ENCODE assay signal across 9 cellular contexts in genomic region chr4:73606465-73606974, GRCh38. TPM values are rescaled to one million over a fixed set of nuclear protein-coding genes. Genes with fewer than 3 reads are reported as not detected.
DNase-seq lines count a peak whose midpoint lies in the region; ATAC-seq, FAIRE-seq and TF ChIP-seq lines count a peak whose summit lies in the region.
"Had no signal": no experiment of that assay in that cellular context is flagged by ENCODE, and none has a peak within 500 bp of the region (broad histone marks: within the 10 kb centered on the region; RNA-seq: fewer than 3 reads in every experiment).

No MANE protein-coding gene starts in this region.

- TF ChIP-seq CTCF in GM23338 (conservative IDR thresholded peaks at IDR 0.05; ENCODE audit: low read depth in 2 of 2) (no peak), GM12878 (IDR thresholded peaks at IDR 0.05 in 2 of 3, conservative IDR thresholded peaks at IDR 0.05 in 1 of 3; ENCODE audit: control insufficient read depth in 2 of 3, extremely low read depth in 1 of 3, insufficient read depth in 1 of 3, low read depth in 3 of 3, low read length in 3 of 3) (no peak), upper lobe of left lung (IDR thresholded peaks at IDR 0.05) (no peak)

- H3K79me2 ChIP-seq in GM23338 (replicated peaks; ENCODE audit: insufficient read depth) (no peaks in the 10 kb centered on the region), GM12878 (ENCODE audit: control insufficient read depth, insufficient read depth, low read length) (no peaks in the 10 kb centered on the region)

- POLR2A ChIA-PET in GM12878 (lab: Charles Lee), result interaction anchor here (0.6 to 5.3 kb wide), 6 partner anchors 9 to 45 kb away, joined by 3 to 52 read pairs (median 5); partner anchors contain the start of gene RASSF6

- no peak overlapping the region for H3K27ac Mint-ChIP-seq in GM23338

- H3K36me3 Mint-ChIP-seq in GM23338 (ENCODE audit: low read depth), result no peaks in the 10 kb centered on the region

- no peak for ATAC-seq in GM23338
- ATAC-seq in GM12878, result peak; percentile 77
- no peak for ATAC-seq in upper lobe of left lung (ENCODE audit: low FRiP score in 2 of 2)
- no peak for ATAC-seq in sciatic nerve

- H3K36me3 ChIP-seq in GM23338 (ENCODE audit: insufficient read depth) (no peaks in the 10 kb centered on the region), GM12878 (ENCODE audit: control insufficient read depth in 2 of 2, insufficient read depth in 2 of 2, low read length in 1 of 2) (no peaks in the 10 kb centered on the region), upper lobe of left lung (no peaks in the 10 kb centered on the region)

- H3K9me2 ChIP-seq in GM23338 (ENCODE audit: insufficient read depth), result no peaks in the 10 kb centered on the region; the same call in 1 of the 2 replicates

- TF ChIP-seq EP300 in GM12878 (IDR thresholded peaks at IDR 0.05; ENCODE audit: borderline replicate concordance in 1 of 2, control insufficient read depth in 1 of 2, low read depth in 2 of 2, low read length in 2 of 2) (peak; percentile 84 to 93), upper lobe of left lung (IDR thresholded peaks at IDR 0.05) (no peak)

- FAIRE-seq in GM12892 (lab: Jason Lieb, UNC), result peak; percentile 81
- peak; percentile 65 for FAIRE-seq in GM12878 (lab: Jason Lieb, UNC)

- H3F3A ChIP-seq in GM23338 (replicated peaks; ENCODE audit: low read depth), result no peaks in the 10 kb centered on the region

- H3K4me3 Mint-ChIP-seq in GM23338, result no peak overlapping the region

- H3K4me1 ChIP-seq in GM23338 (ENCODE audit: insufficient read depth) (peaks cover 7% of the 10 kb centered on the region; the same call in 1 of the 2 replicates), GM12878 (ENCODE audit: control insufficient read depth, insufficient read depth, low read length) (peaks cover 13% of the 10 kb centered on the region), upper lobe of left lung (no peaks in the 10 kb centered on the region)

- H3K27me3 ChIP-seq in GM23338 (ENCODE audit: insufficient read depth) (no peaks in the 10 kb centered on the region), GM12878 (replicated peaks in 1 of 2; ENCODE audit: control insufficient read depth in 2 of 2, insufficient read depth in 2 of 2, low read length in 1 of 2) (no peaks in the 10 kb centered on the region), upper lobe of left lung (no peaks in the 10 kb centered on the region)

- H3K9me3 ChIP-seq in GM12878 (replicated peaks; ENCODE audit: control insufficient read depth, insufficient read depth, low read length), result no peaks in the 10 kb centered on the region; the same call in 2 of the 3 replicates
- H3K9me3 ChIP-seq in upper lobe of left lung, result no peaks in the 10 kb centered on the region

- H3K4me3 ChIP-seq in GM23338 (no peak overlapping the region), GM12878 (no peak overlapping the region), upper lobe of left lung (no peak overlapping the region)
- H3K4me3 ChIP-seq: lung had no signal

- in situ Hi-C loops in GM12878 (cut with MboI), result loop anchor here (25.0 kb wide), 1 partner anchor 1494 kb away; no protein-coding TSS in a partner anchor

- no TSS peak for BruUV-seq in GM12878 (replicated peaks; lab: Mats Ljungman, UMichigan)

- peak overlapping the region; percentile 69; the same call in 1 of the 2 replicates for H2AFZ ChIP-seq in GM23338
- peak overlapping the region; percentile 70 for H2AFZ ChIP-seq in GM12878 (ENCODE audit: control insufficient read depth, low read depth, low read length)

- TF ChIP-seq POLR2A in GM12892 (IDR thresholded peaks at IDR 0.05; ENCODE audit: low read depth, low read length), result no peak
- no peak for TF ChIP-seq POLR2A in GM12878 (IDR thresholded peaks at IDR 0.05; ENCODE audit: low read depth, low read length)
- no peak for TF ChIP-seq POLR2A in upper lobe of left lung (IDR thresholded peaks at IDR 0.05)

- H3K4me1 Mint-ChIP-seq in GM23338, result peaks cover 6% of the 10 kb centered on the region

- RAD21 ChIA-PET in GM12878 (lab: Charles Lee; ENCODE audit: unreplicated experiment), result interaction anchor here (0.6 to 5.7 kb wide), 10 partner anchors 9 to 48 kb away, joined by 3 to 39 read pairs (median 6); partner anchors contain the start of gene RASSF6

- no peak overlapping the region for H3K27ac ChIP-seq in GM23338 (ENCODE audit: low read depth)
- peak overlapping the region; percentile 64 for H3K27ac ChIP-seq in GM12878 (ENCODE audit: control insufficient read depth, insufficient read depth)
- H3K27ac ChIP-seq in upper lobe of left lung, result no peak overlapping the region

- no peaks in the 10 kb centered on the region for H4K20me1 ChIP-seq in GM23338 (replicated peaks; ENCODE audit: insufficient read depth)
- no peaks in the 10 kb centered on the region for H4K20me1 ChIP-seq in GM12878 (ENCODE audit: control insufficient read depth, insufficient read depth)

- WGBS in GM12878 (ENCODE audit: insufficient coverage, insufficient replicate concordance, low lambda C conversion rate, missing lambda C conversion rate), result 23% methylated on average over 4 of the region's 4 CpGs
- WGBS in upper lobe of left lung, 2 donors, result 90 to 93% methylated on average over 4 of the region's 4 CpGs

- intact Hi-C loops in GM12878 (cut with micrococcal nuclease; ENCODE audit: unreplicated experiment), result loop anchor here (2.0 kb wide), 1 partner anchor 16 kb away; no protein-coding TSS in a partner anchor
- intact Hi-C loops in sciatic nerve (cut with DNase I), result no loop called here

- H3K27me3 Mint-ChIP-seq in GM23338 (ENCODE audit: insufficient read depth, low read depth, poor library complexity), result peaks cover 3% of the 10 kb centered on the region

- SMC1A ChIA-PET in GM12878 (lab: Charles Lee; ENCODE audit: uncharacterized antibody, unreplicated experiment), result interaction anchor here (0.7 to 5.6 kb wide), 11 partner anchors 8 to 46 kb away, joined by 3 to 44 read pairs (median 7); partner anchors contain the start of gene RASSF6

- H3K9ac ChIP-seq in GM12878 (ENCODE audit: control insufficient read depth, insufficient read depth, low read length), result no peak overlapping the region

- CTCF ChIA-PET in GM12878 (lab: Yijun Ruan, JAX), result interaction anchor here (1.0 to 3.9 kb wide), 9 partner anchors 10 to 48 kb away, joined by 3 to 29 read pairs (median 7); partner anchors contain the start of gene RASSF6

- no peaks in the 10 kb centered on the region for H3K9me3 Mint-ChIP-seq in GM23338

- no peak for TF ChIP-seq RAD21 in GM12878 (IDR thresholded peaks at IDR 0.05; ENCODE audit: insufficient read depth, low read depth, low read length)

- no peak for DNase-seq in GM12892 (ENCODE audit: insufficient read length)
- DNase-seq in GM23338 (ENCODE audit: low spot score), result no peak
- peak; percentile 7 for DNase-seq in MV-4-11 (lab: John Stamatoyannopoulos, UW)
- peak; percentile 74 for DNase-seq in GM12878 (ENCODE audit: low read depth, low spot score)
- DNase-seq in NCI-H2227 (lab: John Stamatoyannopoulos, UW; ENCODE audit: unreplicated experiment), result no peak
- no peak for DNase-seq in upper lobe of left lung
- DNase-seq in sciatic nerve (ENCODE audit: low spot score), result no peak
- DNase-seq in T1000 (lab: John Stamatoyannopoulos, UW), result no peak

- H3K4me2 ChIP-seq in GM23338 (no peak overlapping the region), GM12878 (ENCODE audit: control insufficient read depth, insufficient read depth) (peak overlapping the region; percentile 69)

TF ChIP-seq in GM23338, 12 proteins besides CTCF, POLR2A, EP300 and RAD21 (continues in another document):
- no peak for TF ChIP-seq ETS1 (IDR thresholded peaks at IDR 0.05)
- TF ChIP-seq NANOG (IDR thresholded peaks at IDR 0.05; ENCODE audit: borderline replicate concordance), result no peak

TF ChIP-seq in GM12878, 131 proteins besides CTCF, POLR2A, EP300 and RAD21 (continues in another document):
- TF ChIP-seq ZBTB33 (IDR thresholded peaks at IDR 0.05), result no peak
- TF ChIP-seq STAT1 (conservative IDR thresholded peaks at IDR 0.05), result no peak

RNA-seq across cellular contexts. Expression of gene RASSF6, which starts 13.7 kb away (rescaled TPM):
- polyA plus RNA-seq in GM12892 (2012; ENCODE audit: missing spikeins), result 0.83 TPM
- total RNA-seq in GM23338 (2014; rRNA removed; shearing (Covaris generic)), result 0.14 and 0.23 TPM in 2 replicates
- polyA plus RNA-seq in GM23338 (2016; fragmentation: Nextera tagmentation; extraction: Ambion mirVana) (0.37 and 0.79 TPM in 2 replicates), GM12878 (2011; rRNA removed) (2.9 and 4.9 TPM in 2 replicates), GM12878 (2014; fragmentation: Illumina TruSeq; extraction: Trizol) (0.57 and 0.74 TPM in 2 replicates), GM12878 (2014; fragmentation: Nextera tagmentation; extraction: Ambion mirVana) (under 1 TPM; 0.35 to 0.40 TPM), GM12878 (2014; rRNA removed) (0.56 and 0.69 TPM in 2 replicates), GM12878 (2016; fragmentation: Nextera tagmentation; extraction: Ambion mirVana) (under 1 TPM; 0.33 to 0.52 TPM)
- 7.9 and 10.8 TPM in 2 replicates for total RNA-seq in GM12878 (2013; cell fraction: nucleolus; rRNA removed)
- total RNA-seq in GM12878 (2014; rRNA removed) (0.28 and 0.33 TPM in 2 replicates), GM12878 (2014; rRNA removed; fragmentation: Illumina TruSeq; extraction: Trizol) (0.55 and 0.76 TPM in 2 replicates), GM12878 (2021) (0.43 and 0.62 TPM in 2 replicates), upper lobe of left lung (1 to 10 TPM; 1.1 to 8.3 (median 1.7) TPM), sciatic nerve (not detected)
- polyA plus RNA-seq in GM12878 (2011; ENCODE audit: low read depth), result 0.50 TPM
- polyA plus RNA-seq in GM12878 (2011; cell fraction: cytosol; rRNA removed), result 0.93 and 1.3 TPM in 2 replicates
- 2.8 and 3.9 TPM in 2 replicates for polyA plus RNA-seq in GM12878 (2011; cell fraction: nucleus; rRNA removed)
- polyA plus RNA-seq in GM12878 (2012), result 0.58 and 0.88 TPM in 2 replicates
- 2.1 TPM in 2 replicates for polyA minus RNA-seq in GM12878 (2011; rRNA and poly(A)+ RNA removed)
- polyA minus RNA-seq in GM12878 (2011; cell fraction: cytosol; rRNA and poly(A)+ RNA removed), result 1.2 TPM in 2 replicates
- polyA minus RNA-seq in GM12878 (2011; cell fraction: nucleus; rRNA and poly(A)+ RNA removed), result 3.5 and 8.0 TPM in 2 replicates

Comparison
In these comparisons a context has a peak if more than half of its experiments do, and no peak if none do; other contexts are left out.
1. DNase-seq: peak in MV-4-11 (single experiment) and GM12878 (single experiment); none in GM12892 (single experiment), GM23338 (single experiment), NCI-H2227 (single experiment), upper lobe of left lung (0 of 2), sciatic nerve (single experiment) and T1000 (single experiment).